ENCODE assay signal across 25 cellular contexts in genomic region chr3:27354161-27354560, GRCh38.
"Had no signal": no experiment of that assay in that cellular context is flagged by ENCODE, and none has a peak within 500 bp of the region (broad histone marks: within the 10 kb centered on the region; RNA-seq: fewer than 3 reads in every experiment).

No MANE protein-coding gene starts in this region.

- H3K36me3 Mint-ChIP-seq: stimulated activated naive B cell treated with anti-CD40 and anti-IgM and Interleukin-4, amounts not matched to agents 10 μg/mL and 1 μg/mL and 100 μg/mL, for 72 hours; type B pancreatic cell had no signal

- H3K9me3 Mint-ChIP-seq: activated CD4-positive, alpha-beta T cell treated with anti-CD3 and anti-CD28 coated beads, Interleukin-2, amount 10 ng/mL, durations not matched to agents 24 days and 14 days; activated CD8-positive, alpha-beta T cell treated with anti-CD3 and anti-CD28 coated beads for 36 hours; brain; nephron progenitor cell; stimulated activated naive B cell treated with anti-CD40 and anti-IgM and Interleukin-4, amounts not matched to agents 10 μg/mL and 1 μg/mL and 100 μg/mL, for 72 hours had no signal

- H3K4me3 ChIP-seq: hepatocyte, thoracic aorta had no signal

- H3K27ac ChIP-seq: hepatocyte, thoracic aorta had no signal

- H3K27me3 ChIP-seq: hepatocyte had no signal

- FAIRE-seq: frontal cortex, islet of Langerhans, small intestine had no signal

- H3K27ac Mint-ChIP-seq: activated CD4-positive, alpha-beta T cell treated with anti-CD3 and anti-CD28 coated beads, Interleukin-2, amount 10 ng/mL, durations not matched to agents 24 days and 14 days; activated CD8-positive, alpha-beta memory T cell treated with anti-CD3 and anti-CD28 coated beads, Interleukin-2, amount 10 ng/mL, durations not matched to agents 7 days and 5 days; activated CD8-positive, alpha-beta T cell treated with anti-CD3 and anti-CD28 coated beads for 36 hours; brain; nephron progenitor cell; stimulated activated naive B cell treated with anti-CD40 and anti-IgM and Interleukin-4, amounts not matched to agents 10 μg/mL and 1 μg/mL and 100 μg/mL, for 72 hours; type B pancreatic cell had no signal

- H3K4me3 Mint-ChIP-seq: activated CD4-positive, alpha-beta T cell treated with anti-CD3 and anti-CD28 coated beads, Interleukin-2, amount 10 ng/mL, durations not matched to agents 24 days and 14 days; activated CD8-positive, alpha-beta memory T cell treated with anti-CD3 and anti-CD28 coated beads, Interleukin-2, amount 10 ng/mL, durations not matched to agents 7 days and 5 days; activated CD8-positive, alpha-beta T cell treated with anti-CD3 and anti-CD28 coated beads for 36 hours; brain; nephron progenitor cell; stimulated activated naive B cell treated with anti-CD40 and anti-IgM and Interleukin-4, amounts not matched to agents 10 μg/mL and 1 μg/mL and 100 μg/mL, for 72 hours; type B pancreatic cell had no signal

- H2AFZ ChIP-seq: hepatocyte had no signal

- H3K79me2 ChIP-seq: hepatocyte had no signal

- H3K27me3 Mint-ChIP-seq: activated CD8-positive, alpha-beta T cell treated with anti-CD3 and anti-CD28 coated beads for 36 hours; stimulated activated naive B cell treated with anti-CD40 and anti-IgM and Interleukin-4, amounts not matched to agents 10 μg/mL and 1 μg/mL and 100 μg/mL, for 72 hours had no signal

- H3K36me3 ChIP-seq: thoracic aorta had no signal

- DNase-seq: activated CD4-positive, alpha-beta T cell treated with anti-CD3 and anti-CD28 coated beads, Interleukin-2, amount 10 ng/mL, durations not matched to agents 24 days and 14 days; activated CD8-positive, alpha-beta memory T cell treated with anti-CD3 and anti-CD28 coated beads, Interleukin-2, amount 10 ng/mL, durations not matched to agents 7 days and 5 days; activated CD8-positive, alpha-beta T cell treated with anti-CD3 and anti-CD28 coated beads for 36 hours; activated gamma-delta T cell; activated naive CD4-positive, alpha-beta T cell treated with anti-CD3 and anti-CD28 coated beads, Interleukin-2, amount 50 U/mL, for 16 hours; activated T-cell treated with anti-CD3 and anti-CD28 coated beads for 4 hours; aorta; effector memory CD4-positive, alpha-beta T cell; glutamatergic neuron; left cardiac atrium; nephron progenitor cell; occipital lobe; stimulated activated CD4-positive, alpha-beta T cell treated with anti-CD3 and anti-CD28 coated beads, Interleukin-2, amount 100 ng/mL, for 24 hours; stimulated activated CD8-positive, alpha-beta memory T cell treated with anti-CD3 and anti-CD28 coated beads, Interleukin-4, amount 100 ng/mL, for 48 hours; stimulated activated naive B cell treated with anti-CD40 and anti-IgM and Interleukin-4, amounts not matched to agents 10 μg/mL and 1 μg/mL and 100 μg/mL, for 72 hours had no signal

- H3K4me1 Mint-ChIP-seq: nephron progenitor cell had no signal

- H3K9me3 ChIP-seq: thoracic aorta had no signal

- H3K4me2 ChIP-seq: hepatocyte had no signal

- ATAC-seq: activated CD4-positive, CD25-positive, alpha-beta regulatory T cell treated with anti-CD3 and anti-CD28 coated beads, Interleukin-2, amount 50 U/mL, for 24 hours; activated CD8-positive, alpha-beta memory T cell treated with anti-CD3 and anti-CD28 coated beads, Interleukin-2, amount 10 ng/mL, durations not matched to agents 7 days and 5 days; activated CD8-positive, alpha-beta T cell treated with anti-CD3 and anti-CD28 coated beads for 36 hours; esophagus mucosa; sciatic nerve; stimulated activated naive B cell treated with anti-CD40 and anti-IgM and Interleukin-4, amounts not matched to agents 10 μg/mL and 1 μg/mL and 100 μg/mL, for 72 hours had no signal
